In the genomic region with DNA sequence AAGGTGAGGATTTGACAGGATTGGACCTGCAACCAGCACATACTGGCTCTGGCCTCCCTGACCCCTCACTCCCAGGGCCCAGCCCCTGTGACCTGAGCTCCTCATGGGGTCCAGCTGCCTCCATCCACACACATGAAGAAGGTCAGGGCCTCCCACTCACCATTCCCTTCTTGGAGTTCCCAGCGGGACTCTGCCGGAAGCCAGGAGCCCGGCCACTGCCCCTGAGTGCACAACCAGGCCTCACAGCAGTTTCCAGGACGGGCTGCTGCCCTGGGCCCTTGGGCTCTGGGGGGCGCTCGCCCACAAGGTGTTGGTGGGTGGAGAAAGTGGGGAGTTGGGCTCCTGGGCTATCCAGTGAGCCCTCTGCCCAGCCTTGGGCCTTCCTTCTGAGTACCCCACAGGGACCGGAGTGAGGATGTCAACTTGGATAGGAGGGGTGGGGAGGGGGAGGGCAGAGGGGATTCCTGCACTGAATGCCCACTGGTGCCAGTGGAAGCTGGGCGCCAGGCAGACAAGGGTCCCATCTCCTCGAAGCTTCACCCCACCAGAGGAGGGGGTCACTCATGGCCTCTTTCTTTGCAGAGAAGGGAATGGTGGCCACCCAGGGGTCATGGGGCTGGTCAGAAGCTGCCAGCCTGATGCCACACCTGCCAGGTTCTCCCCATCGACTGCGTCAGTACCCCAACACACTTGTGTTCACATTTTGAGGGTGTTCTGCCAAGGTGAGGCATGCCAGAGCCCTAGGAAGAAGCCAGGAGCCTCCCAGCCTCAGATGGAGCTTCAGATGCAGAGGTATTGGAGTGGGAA, we compare ENCODE assay signal across 1 cellular context.
TF ChIP-seq lines count a peak whose summit lies in the region.

No MANE protein-coding gene starts in this region.

TF ChIP-seq in IMR-90, 13 proteins besides CTCF, POLR2A, EP300 and RAD21:
- TF ChIP-seq MAFK (IDR thresholded peaks at IDR 0.05; ENCODE audit: low read depth, low read length) (no peak), SMC3 (IDR thresholded peaks at IDR 0.05; ENCODE audit: low read depth, low read length) (no peak)
